ENCODE assay signal across 29 cellular contexts in genomic region chr7:5383314-5384098, GRCh38. TPM values are rescaled to one million over a fixed set of nuclear protein-coding genes. Genes with fewer than 3 reads are reported as not detected.
DNase-seq lines count a peak whose midpoint lies in the region; FAIRE-seq and TF ChIP-seq lines count a peak whose summit lies in the region.
"Had no signal": no experiment of that assay in that cellular context is flagged by ENCODE, and none has a peak within 500 bp of the region (broad histone marks: within the 10 kb centered on the region; RNA-seq: fewer than 3 reads in every experiment).

No MANE protein-coding gene starts in this region.

- H3K9me3 Mint-ChIP-seq in activated naive CD4-positive, alpha-beta T cell treated with anti-CD3 and anti-CD28 coated beads, Interleukin-2, amount 50 U/mL, for 24 hours, result no peaks in the 10 kb centered on the region
- no peaks in the 10 kb centered on the region for H3K9me3 Mint-ChIP-seq in activated naive CD4-positive, alpha-beta T cell treated with anti-CD3 and anti-CD28 coated beads for 36 hours
- H3K9me3 Mint-ChIP-seq in nephron, result no peaks in the 10 kb centered on the region
- H3K9me3 Mint-ChIP-seq: activated T-cell treated with anti-CD3 and anti-CD28 coated beads, Interleukin-2, amount 50 U/mL, for 4 hours; stimulated activated memory B cell treated with anti-CD40 and anti-IgM and Interleukin-4, amounts not matched to agents 10 μg/mL and 1 μg/mL and 100 μg/mL, for 72 hours had no signal

- H3K27me3 ChIP-seq in H1 (replicated peaks in 1 of 4; ENCODE audit: control insufficient read depth in 3 of 4, extremely low read depth in 1 of 4, insufficient read depth in 3 of 4, low read length in 3 of 4) (no peaks in the 10 kb centered on the region; a peak in 1 of 7 replicates), tibial artery (no peaks in the 10 kb centered on the region)
- H3K27me3 ChIP-seq: MG63, right atrium auricular region, upper lobe of left lung had no signal

- H4K91ac ChIP-seq in H1 (replicated peaks; ENCODE audit: insufficient read length, low read length), result no peak overlapping the region

- no peak overlapping the region for H3K56ac ChIP-seq in H1 (replicated peaks; ENCODE audit: insufficient read length, low read depth, low read length)

- no peak for TF ChIP-seq POLR2A in H1 (IDR thresholded peaks at IDR 0.05; ENCODE audit: control extremely low read depth in 1 of 2, low read depth in 2 of 2, low read length in 2 of 2)

- POLR2A ChIA-PET in H1 (lab: Charles Lee; ENCODE audit: partially characterized antibody), result interaction anchor here (0.8 to 1.4 kb wide), 4 partner anchors 10 to 19 kb away, joined by 3 read pairs; no protein-coding TSS in a partner anchor

- H3K23ac ChIP-seq in H1 (ENCODE audit: insufficient read length), result no peak overlapping the region

- H3K36me3 ChIP-seq in H1 (ENCODE audit: control insufficient read depth in 2 of 4, insufficient read depth in 4 of 4, low read length in 3 of 4) (no peaks in the 10 kb centered on the region), tibial artery (peaks cover 29 to 35% (median 31%) of the 10 kb centered on the region in 3 donors)

- no peak overlapping the region for H4K5ac ChIP-seq in H1 (ENCODE audit: insufficient read length, low read depth, low read length)

- H3K4me1 ChIP-seq in H1 (replicated peaks in 1 of 4; ENCODE audit: control insufficient read depth in 3 of 4, insufficient read depth in 4 of 4, low read length in 3 of 4) (peaks cover 0 to 12% (median 7%) of the 10 kb centered on the region in 4 experiments; a peak in 6 of 7 replicates), tibial artery (peaks cover 14 to 89% (median 63%) of the 10 kb centered on the region in 4 donors)

- peaks cover 3% of the 10 kb centered on the region; the same call in 1 of the 2 replicates for H3K79me1 ChIP-seq in H1 (ENCODE audit: low read depth, low read length)

- no peaks in the 10 kb centered on the region for H3K9me3 ChIP-seq in H1 (ENCODE audit: insufficient read depth in 2 of 2, low read depth in 1 of 2, low read length in 1 of 2)
- no peaks in the 10 kb centered on the region for H3K9me3 ChIP-seq in tibial artery
- H3K9me3 ChIP-seq: MG63, right atrium auricular region, SK-N-SH, upper lobe of left lung had no signal

- no peaks in the 10 kb centered on the region for H3K79me2 ChIP-seq in H1 (ENCODE audit: control insufficient read depth in 1 of 2, insufficient read depth in 2 of 2, low read length in 2 of 2)

- FAIRE-seq in H1 (lab: Jason Lieb, UNC), result no peak
- FAIRE-seq: colon, G401.6 had no signal

- no peak overlapping the region for H2BK5ac ChIP-seq in H1 (ENCODE audit: low read depth, low read length)

- no peak overlapping the region for H3K27ac Mint-ChIP-seq in activated naive CD4-positive, alpha-beta T cell treated with anti-CD3 and anti-CD28 coated beads, Interleukin-2, amount 50 U/mL, for 24 hours
- no peak overlapping the region for H3K27ac Mint-ChIP-seq in activated naive CD4-positive, alpha-beta T cell treated with anti-CD3 and anti-CD28 coated beads for 36 hours
- peak overlapping the region; percentile 48 to 75 (median 55) for H3K27ac Mint-ChIP-seq in nephron
- H3K27ac Mint-ChIP-seq: activated CD8-positive, alpha-beta T cell treated with anti-CD3 and anti-CD28 coated beads, Interleukin-2, amount 10 ng/mL, durations not matched to agents 7 days and 5 days; B cell; stimulated activated memory B cell treated with anti-CD40 and anti-IgM and Interleukin-4, amounts not matched to agents 10 μg/mL and 1 μg/mL and 100 μg/mL, for 72 hours had no signal

- no peak overlapping the region for H3K9ac ChIP-seq in H1 (replicated peaks in 1 of 4; ENCODE audit: extremely low read depth in 1 of 4, low read depth in 3 of 4, low read length in 3 of 4)
- H3K9ac ChIP-seq: SK-N-SH had no signal

- in situ Hi-C loops in G401 (cut with HindIII; ENCODE audit: low sequenced_read_pairs), result no loop called here

- no peak overlapping the region for H2BK20ac ChIP-seq in H1 (ENCODE audit: low read length)

- H2BK15ac ChIP-seq in H1 (ENCODE audit: low read length), result peak overlapping the region; percentile 19; the same call in 1 of the 2 replicates

- H3K27me3 Mint-ChIP-seq in activated naive CD4-positive, alpha-beta T cell treated with anti-CD3 and anti-CD28 coated beads, Interleukin-2, amount 50 U/mL, for 24 hours, result no peaks in the 10 kb centered on the region
- H3K27me3 Mint-ChIP-seq in activated naive CD4-positive, alpha-beta T cell treated with anti-CD3 and anti-CD28 coated beads for 36 hours (ENCODE audit: low read depth), result no peaks in the 10 kb centered on the region
- H3K27me3 Mint-ChIP-seq in nephron (ENCODE audit: low read depth), result no peaks in the 10 kb centered on the region
- H3K27me3 Mint-ChIP-seq: B cell; stimulated activated memory B cell treated with anti-CD40 and anti-IgM and Interleukin-4, amounts not matched to agents 10 μg/mL and 1 μg/mL and 100 μg/mL, for 72 hours had no signal

- no peak for DNase-seq in activated naive CD4-positive, alpha-beta T cell treated with anti-CD3 and anti-CD28 coated beads for 36 hours
- DNase-seq in H1 (ENCODE audit: low read depth in 1 of 2, low spot score in 2 of 2) (no peak), tibial artery (no peak), NCI-H2029 treated with DMSO at 0.1 percent for 48 hours (lab: John Stamatoyannopoulos, UW) (no peak), G401 (ENCODE audit: low spot score) (no peak), NCI-H1417 treated with DMSO at 0.1 percent for 48 hours (lab: John Stamatoyannopoulos, UW) (no peak)
- DNase-seq: activated CD8-positive, alpha-beta T cell treated with anti-CD3 and anti-CD28 coated beads, Interleukin-2, amount 10 ng/mL, durations not matched to agents 7 days and 5 days; activated naive CD4-positive, alpha-beta T cell treated with anti-CD3 and anti-CD28 coated beads, Interleukin-2, amount 50 U/mL, for 16 hours; activated T-cell treated with anti-CD3 and anti-CD28 coated beads, Interleukin-2, amount 50 U/mL, for 4 hours; DMS 273 treated with DMSO at 0.1 percent for 48 hours; GOT3; left cardiac atrium; MG63; NCI-H1694 treated with DMSO at 0.1 percent for 48 hours; NCI-H510A; NK-92 treated with Interleukin-12 subunit alpha and Interleukin-12 subunit beta, amount 100 ng/mL, for 24 hours; SK-N-SH; stimulated activated CD4-positive, alpha-beta T cell treated with anti-CD3 and anti-CD28 coated beads, Interleukin-15, amount 100 ng/mL, for 24 hours; T-helper 9 cell; upper lobe of left lung had no signal

- no peak for TF ChIP-seq EP300 in H1 (IDR thresholded peaks at IDR 0.05; ENCODE audit: borderline replicate concordance in 1 of 2, low read depth in 2 of 2, low read length in 2 of 2)

- intact Hi-C loops in activated naive CD4-positive, alpha-beta T cell treated with anti-CD3 and anti-CD28 coated beads for 36 hours (cut with micrococcal nuclease), result no loop called here
- intact Hi-C loops in tibial artery (cut with DNase I; ENCODE audit: low total_unique reads), result no loop called here

- 86% methylated on average over 13 of the region's 16 CpGs; no CpG with 5 or more reads in 1 of the 2 experiments for WGBS in H1 (ENCODE audit: extremely low coverage in 1 of 2, insufficient coverage in 1 of 2, insufficient read length in 1 of 2, insufficient replicate concordance in 2 of 2, low coverage in 1 of 2, low lambda C conversion rate in 2 of 2, missing lambda C conversion rate in 1 of 2), 2 experiments

- peaks cover 30% of the 10 kb centered on the region for H3K4me1 Mint-ChIP-seq in activated naive CD4-positive, alpha-beta T cell treated with anti-CD3 and anti-CD28 coated beads, Interleukin-2, amount 50 U/mL, for 24 hours
- peaks cover 23% of the 10 kb centered on the region for H3K4me1 Mint-ChIP-seq in activated naive CD4-positive, alpha-beta T cell treated with anti-CD3 and anti-CD28 coated beads for 36 hours (ENCODE audit: low read depth)
- H3K4me1 Mint-ChIP-seq in nephron, result peaks cover 15% of the 10 kb centered on the region

- no peak for TF ChIP-seq CTCF in H1 (IDR thresholded peaks at IDR 0.05; ENCODE audit: control extremely low read depth in 1 of 3, insufficient read depth in 1 of 3, low read depth in 1 of 3, low read length in 3 of 3)
- no peak for TF ChIP-seq CTCF in nephron (IDR thresholded peaks at IDR 0.05; ENCODE audit: unreplicated experiment in 3 of 3)
- TF ChIP-seq CTCF in tibial artery (IDR thresholded peaks at IDR 0.05), result no peak

- peaks cover 4% of the 10 kb centered on the region for H3K36me3 Mint-ChIP-seq in activated naive CD4-positive, alpha-beta T cell treated with anti-CD3 and anti-CD28 coated beads, Interleukin-2, amount 50 U/mL, for 24 hours
- H3K36me3 Mint-ChIP-seq in activated naive CD4-positive, alpha-beta T cell treated with anti-CD3 and anti-CD28 coated beads for 36 hours (ENCODE audit: low read depth), result peaks cover 13% of the 10 kb centered on the region
- H3K36me3 Mint-ChIP-seq in nephron (ENCODE audit: low read depth), result peaks cover 28% of the 10 kb centered on the region

- H2AFZ ChIP-seq in H1 (ENCODE audit: low read length), result no peak overlapping the region

- peaks cover 2 to 5% of the 10 kb centered on the region in 2 experiments for H4K20me1 ChIP-seq in H1 (replicated peaks in 1 of 2; ENCODE audit: control insufficient read depth in 1 of 2, insufficient read depth in 2 of 2, low read length in 2 of 2)

- TF ChIP-seq RAD21 in H1 (IDR thresholded peaks at IDR 0.05 in 1 of 2, conservative IDR thresholded peaks at IDR 0.05 in 1 of 2; ENCODE audit: low read depth in 2 of 2, low read length in 2 of 2), result no peak

- H3K4me3 ChIP-seq in H1 (ENCODE audit: extremely low read depth in 1 of 4, insufficient read depth in 2 of 4, low read depth in 3 of 4, low read length in 4 of 4) (no peak overlapping the region), tibial artery (no peak overlapping the region)
- H3K4me3 ChIP-seq: MG63, right atrium auricular region, upper lobe of left lung had no signal

- CTCF ChIA-PET in activated naive CD4-positive, alpha-beta T cell treated with anti-CD3 and anti-CD28 coated beads for 36 hours (lab: Charles Lee), result interaction anchor here (1.1 to 1.4 kb wide), 2 partner anchors 14 to 143 kb away, joined by 3 read pairs; no protein-coding TSS in a partner anchor
- CTCF ChIA-PET in H1 (lab: Charles Lee; ENCODE audit: partially characterized antibody), result interaction anchor here (0.6 to 5.0 kb wide), 12 partner anchors 17 to 113 kb away, joined by 3 to 36 read pairs (median 3); no protein-coding TSS in a partner anchor

- no peaks in the 10 kb centered on the region for H3K23me2 ChIP-seq in H1 (ENCODE audit: low read depth, low read length)

- H2BK12ac ChIP-seq in H1 (ENCODE audit: low read depth, low read length), result no peak overlapping the region

- H3K14ac ChIP-seq in H1 (ENCODE audit: insufficient read length), result no peak overlapping the region

- H2AK5ac ChIP-seq in H1 (ENCODE audit: low read depth, low read length), result no peak overlapping the region

- peak overlapping the region; percentile 11 for H3K4me3 Mint-ChIP-seq in activated naive CD4-positive, alpha-beta T cell treated with anti-CD3 and anti-CD28 coated beads, Interleukin-2, amount 50 U/mL, for 24 hours
- no peak overlapping the region for H3K4me3 Mint-ChIP-seq in activated naive CD4-positive, alpha-beta T cell treated with anti-CD3 and anti-CD28 coated beads for 36 hours
- no peak overlapping the region for H3K4me3 Mint-ChIP-seq in nephron
- H3K4me3 Mint-ChIP-seq: activated CD8-positive, alpha-beta T cell treated with anti-CD3 and anti-CD28 coated beads, Interleukin-2, amount 10 ng/mL, durations not matched to agents 7 days and 5 days; activated T-cell treated with anti-CD3 and anti-CD28 coated beads, Interleukin-2, amount 50 U/mL, for 4 hours; B cell; stimulated activated memory B cell treated with anti-CD40 and anti-IgM and Interleukin-4, amounts not matched to agents 10 μg/mL and 1 μg/mL and 100 μg/mL, for 72 hours had no signal

- H3K27ac ChIP-seq in H1 (ENCODE audit: low read depth, low read length), result no peak overlapping the region
- peak overlapping the region; percentile 47 to 48 for H3K27ac ChIP-seq in tibial artery
- H3K27ac ChIP-seq: 22Rv1, epithelial cell of prostate, right atrium auricular region had no signal

- H3K18ac ChIP-seq in H1 (ENCODE audit: extremely low read depth, low read length), result no peak overlapping the region

- H4K8ac ChIP-seq in H1 (ENCODE audit: extremely low read depth, insufficient read depth, low read length), result no peak overlapping the region

- no peak overlapping the region for H3K4ac ChIP-seq in H1 (replicated peaks; ENCODE audit: insufficient read length, low read depth, low read length)

- no peak overlapping the region for H2BK120ac ChIP-seq in H1 (replicated peaks; ENCODE audit: low read depth, low read length)

- no peak overlapping the region for H3K4me2 ChIP-seq in H1 (ENCODE audit: insufficient read depth in 1 of 2, low read depth in 2 of 2, low read length in 2 of 2)
- H3K4me2 ChIP-seq: SK-N-SH had no signal

RNA-seq across cellular contexts. Expression of gene TNRC18, which starts 40.1 kb away (rescaled TPM):
- 10 to 100 TPM; 36.0 to 43.8 TPM for total RNA-seq in activated naive CD4-positive, alpha-beta T cell treated with anti-CD3 and anti-CD28 coated beads for 36 hours
- 8.6 and 9.9 TPM in 2 replicates for total RNA-seq in H1 (2021; fragmentation: NEBNext Ultra II Directional; extraction: Animal tissue kit (Norgen Biotek cat#: 25700))
- 1.7 and 3.2 TPM in 2 replicates for polyA plus RNA-seq in H1 (2011; rRNA removed)
- 2.3 TPM for polyA plus RNA-seq in H1 (2011; cell fraction: cytosol; rRNA removed)
- polyA plus RNA-seq in H1 (2011; cell fraction: nucleus; rRNA removed), result 6.3 TPM
- polyA plus RNA-seq in H1 (2012, experiment 1 of 2), result 6.6 to 8.1 TPM (median 7.1 TPM) in 4 replicates
- polyA plus RNA-seq in H1 (2012, experiment 2 of 2), result 6.2 TPM
- 7.2 TPM for polyA plus RNA-seq in H1 (2013, experiment 1 of 2)
- polyA plus RNA-seq in H1 (2013, experiment 2 of 2), result 6.0 TPM
- polyA minus RNA-seq in H1 (2011; rRNA and poly(A)+ RNA removed), result 2.0 and 2.7 TPM in 2 replicates
- polyA minus RNA-seq in H1 (2011; cell fraction: cytosol; rRNA and poly(A)+ RNA removed), result 9.5 TPM
- polyA minus RNA-seq in H1 (2011; cell fraction: nucleus; rRNA and poly(A)+ RNA removed), result 2.5 TPM
- total RNA-seq in G401 (2014; rRNA removed; shearing (Covaris generic)), result 31.5 and 42.8 TPM in 2 replicates

Comparison
In these comparisons a context has a peak if more than half of its experiments do, and no peak if none do; other contexts are left out.
1. H3K27ac Mint-ChIP-seq: peak in nephron (3 of 3); none in activated naive CD4-positive, alpha-beta T cell treated with anti-CD3 and anti-CD28 coated beads, Interleukin-2, amount 50 U/mL, for 24 hours (single experiment) and activated naive CD4-positive, alpha-beta T cell treated with anti-CD3 and anti-CD28 coated beads for 36 hours (single experiment).